Comparison of ENCODE assay signal across 1 cellular context in the genomic region with DNA sequence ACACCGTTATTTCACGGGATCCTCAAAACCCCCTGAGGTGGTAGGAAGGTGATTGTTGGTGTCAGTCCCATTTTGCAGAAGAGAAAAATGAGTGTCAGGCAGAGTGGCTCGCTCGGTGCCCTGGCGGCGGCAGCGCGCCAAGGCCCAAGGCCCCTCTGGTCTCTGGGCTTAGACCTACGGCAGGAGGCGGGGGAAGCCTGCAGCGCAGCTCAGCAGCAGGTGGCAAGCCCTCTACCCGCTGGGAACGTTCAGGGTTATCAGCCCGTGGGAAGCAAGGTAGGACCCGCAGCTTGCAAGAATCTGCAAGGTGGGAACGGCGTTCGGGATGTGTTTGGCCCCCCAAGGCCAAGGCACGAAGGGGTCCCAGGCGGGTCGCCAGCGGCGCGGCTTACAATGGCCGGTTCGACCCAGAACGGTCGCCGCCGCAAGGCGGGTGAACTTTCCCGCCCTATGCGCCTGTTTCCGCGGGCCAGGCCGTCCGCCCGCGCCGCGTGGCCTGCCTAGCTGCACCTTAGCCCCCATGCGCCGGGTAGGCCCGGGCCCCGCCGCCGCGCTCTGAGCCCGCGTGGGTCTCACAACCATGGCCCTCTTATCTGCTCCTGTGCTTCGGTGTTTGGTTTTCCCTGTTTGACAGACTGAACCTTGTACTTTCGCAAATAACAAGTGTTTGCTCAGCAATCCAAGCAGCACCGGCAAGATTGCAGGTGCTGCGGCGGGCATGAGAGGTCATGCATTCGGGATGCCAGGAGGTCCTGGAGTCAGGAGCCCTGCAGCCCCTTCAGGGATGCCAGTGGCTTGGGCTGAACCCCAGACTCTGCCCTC.
TF ChIP-seq lines count a peak whose summit lies in the region.

No MANE protein-coding gene starts in this region.

TF ChIP-seq in HepG2, 621 proteins besides CTCF, POLR2A, EP300 and RAD21 (continues in another document):
- peak; percentile 96 for TF ChIP-seq FOXO1 (CRISPR knock-in tag; IDR thresholded peaks at IDR 0.05)
- peak; percentile 58 for TF ChIP-seq PRPF4 (IDR thresholded peaks at IDR 0.05; ENCODE audit: low read depth, low read length, poor library complexity, severe bottlenecking)
- peak; percentile 96 for TF ChIP-seq ZNF746 (CRISPR knock-in tag; IDR thresholded peaks at IDR 0.05)
- TF ChIP-seq ZBTB1 (CRISPR knock-in tag; IDR thresholded peaks at IDR 0.05; ENCODE audit: borderline replicate concordance), result no peak
- TF ChIP-seq MTF1 (CRISPR knock-in tag; IDR thresholded peaks at IDR 0.05), result no peak
- no peak for TF ChIP-seq ZNF660 (CRISPR knock-in tag; IDR thresholded peaks at IDR 0.05; ENCODE audit: borderline replicate concordance, low read depth)
- TF ChIP-seq ZNF816 (CRISPR knock-in tag; IDR thresholded peaks at IDR 0.05; ENCODE audit: borderline replicate concordance), result peak; percentile 97
- TF ChIP-seq ZNF205 (CRISPR knock-in tag; IDR thresholded peaks at IDR 0.05), result peak; percentile 95
- peak; percentile 88; the same call in 1 of the 2 replicates for TF ChIP-seq SRY (CRISPR knock-in tag; IDR thresholded peaks at IDR 0.05)
- TF ChIP-seq ZNF292 (CRISPR knock-in tag; IDR thresholded peaks at IDR 0.05; ENCODE audit: borderline replicate concordance, low read depth), result peak; percentile 90
- no peak for TF ChIP-seq KDM5A (IDR thresholded peaks at IDR 0.05; ENCODE audit: borderline replicate concordance, low read length)
- peak; percentile 97; the same call in 1 of the 2 replicates for TF ChIP-seq ZNF232 (CRISPR knock-in tag; IDR thresholded peaks at IDR 0.05; ENCODE audit: borderline replicate concordance)
- TF ChIP-seq ZNF230 (CRISPR knock-in tag; IDR thresholded peaks at IDR 0.05), result peak; percentile 97; the same call in 1 of the 2 replicates
- TF ChIP-seq CC2D1A (CRISPR knock-in tag; IDR thresholded peaks at IDR 0.05), result no peak
- no peak for TF ChIP-seq HDAC6 (IDR thresholded peaks at IDR 0.05; ENCODE audit: low read depth, low read length)
- TF ChIP-seq SALL2 (CRISPR knock-in tag; IDR thresholded peaks at IDR 0.05), result peak; percentile 83; the same call in 1 of the 2 replicates
- TF ChIP-seq TARDBP (CRISPR knock-in tag; IDR thresholded peaks at IDR 0.05), result peak; percentile 98
- TF ChIP-seq, protein P1, sequence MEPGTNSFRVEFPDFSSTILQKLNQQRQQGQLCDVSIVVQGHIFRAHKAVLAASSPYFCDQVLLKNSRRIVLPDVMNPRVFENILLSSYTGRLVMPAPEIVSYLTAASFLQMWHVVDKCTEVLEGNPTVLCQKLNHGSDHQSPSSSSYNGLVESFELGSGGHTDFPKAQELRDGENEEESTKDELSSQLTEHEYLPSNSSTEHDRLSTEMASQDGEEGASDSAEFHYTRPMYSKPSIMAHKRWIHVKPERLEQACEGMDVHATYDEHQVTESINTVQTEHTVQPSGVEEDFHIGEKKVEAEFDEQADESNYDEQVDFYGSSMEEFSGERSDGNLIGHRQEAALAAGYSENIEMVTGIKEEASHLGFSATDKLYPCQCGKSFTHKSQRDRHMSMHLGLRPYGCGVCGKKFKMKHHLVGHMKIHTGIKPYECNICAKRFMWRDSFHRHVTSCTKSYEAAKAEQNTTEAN (CRISPR knock-in tag; conservative IDR thresholded peaks at IDR 0.05), result 0 out of 2 replicates have a peak, but pooled peaks have one; percentile 78
- peak; percentile 83 for TF ChIP-seq ZNF773 (CRISPR knock-in tag; IDR thresholded peaks at IDR 0.05; ENCODE audit: borderline replicate concordance)
- TF ChIP-seq SOX5 (CRISPR knock-in tag; IDR thresholded peaks at IDR 0.05; ENCODE audit: borderline replicate concordance), result peak; percentile 92
- TF ChIP-seq ZKSCAN8 (CRISPR knock-in tag; IDR thresholded peaks at IDR 0.05; ENCODE audit: borderline replicate concordance), result peak; percentile 94
- TF ChIP-seq, protein P2, sequence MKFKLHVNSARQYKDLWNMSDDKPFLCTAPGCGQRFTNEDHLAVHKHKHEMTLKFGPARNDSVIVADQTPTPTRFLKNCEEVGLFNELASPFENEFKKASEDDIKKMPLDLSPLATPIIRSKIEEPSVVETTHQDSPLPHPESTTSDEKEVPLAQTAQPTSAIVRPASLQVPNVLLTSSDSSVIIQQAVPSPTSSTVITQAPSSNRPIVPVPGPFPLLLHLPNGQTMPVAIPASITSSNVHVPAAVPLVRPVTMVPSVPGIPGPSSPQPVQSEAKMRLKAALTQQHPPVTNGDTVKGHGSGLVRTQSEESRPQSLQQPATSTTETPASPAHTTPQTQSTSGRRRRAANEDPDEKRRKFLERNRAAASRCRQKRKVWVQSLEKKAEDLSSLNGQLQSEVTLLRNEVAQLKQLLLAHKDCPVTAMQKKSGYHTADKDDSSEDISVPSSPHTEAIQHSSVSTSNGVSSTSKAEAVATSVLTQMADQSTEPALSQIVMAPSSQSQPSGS (CRISPR knock-in tag; IDR thresholded peaks at IDR 0.05), result peak; percentile 77; the same call in 1 of the 2 replicates
- TF ChIP-seq ZFYVE20 (CRISPR knock-in tag; IDR thresholded peaks at IDR 0.05; ENCODE audit: borderline replicate concordance, low read depth), result no peak
- peak; percentile 80 for TF ChIP-seq NR2C2 (CRISPR knock-in tag; IDR thresholded peaks at IDR 0.05; ENCODE audit: borderline replicate concordance)
- peak; percentile 97 for TF ChIP-seq ZNF510 (CRISPR knock-in tag; IDR thresholded peaks at IDR 0.05; ENCODE audit: low read depth)
- peak; percentile 96 for TF ChIP-seq NFIB (CRISPR knock-in tag; IDR thresholded peaks at IDR 0.05; ENCODE audit: borderline replicate concordance)
- TF ChIP-seq, protein P3, sequence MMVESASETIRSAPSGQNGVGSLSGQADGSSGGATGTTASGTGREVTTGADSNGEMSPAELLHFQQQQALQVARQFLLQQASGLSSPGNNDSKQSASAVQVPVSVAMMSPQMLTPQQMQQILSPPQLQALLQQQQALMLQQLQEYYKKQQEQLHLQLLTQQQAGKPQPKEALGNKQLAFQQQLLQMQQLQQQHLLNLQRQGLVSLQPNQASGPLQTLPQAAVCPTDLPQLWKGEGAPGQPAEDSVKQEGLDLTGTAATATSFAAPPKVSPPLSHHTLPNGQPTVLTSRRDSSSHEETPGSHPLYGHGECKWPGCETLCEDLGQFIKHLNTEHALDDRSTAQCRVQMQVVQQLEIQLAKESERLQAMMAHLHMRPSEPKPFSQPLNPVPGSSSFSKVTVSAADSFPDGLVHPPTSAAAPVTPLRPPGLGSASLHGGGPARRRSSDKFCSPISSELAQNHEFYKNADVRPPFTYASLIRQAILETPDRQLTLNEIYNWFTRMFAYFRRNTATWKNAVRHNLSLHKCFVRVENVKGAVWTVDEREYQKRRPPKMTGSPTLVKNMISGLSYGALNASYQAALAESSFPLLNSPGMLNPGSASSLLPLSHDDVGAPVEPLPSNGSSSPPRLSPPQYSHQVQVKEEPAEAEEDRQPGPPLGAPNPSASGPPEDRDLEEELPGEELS (CRISPR knock-in tag; IDR thresholded peaks at IDR 0.05), result peak; percentile 92
- no peak for TF ChIP-seq ZNF484 (CRISPR knock-in tag; IDR thresholded peaks at IDR 0.05; ENCODE audit: borderline replicate concordance, low read depth)
- no peak for TF ChIP-seq ZMAT5 (CRISPR knock-in tag; IDR thresholded peaks at IDR 0.05; ENCODE audit: borderline replicate concordance, low read depth)
- peak; percentile 83 for TF ChIP-seq ZNF644 (CRISPR knock-in tag; IDR thresholded peaks at IDR 0.05; ENCODE audit: low read depth)
- TF ChIP-seq GLI4 (CRISPR knock-in tag; IDR thresholded peaks at IDR 0.05; ENCODE audit: borderline replicate concordance), result no peak
- TF ChIP-seq HMG20A (CRISPR knock-in tag; IDR thresholded peaks at IDR 0.05; ENCODE audit: borderline replicate concordance), result peak; percentile 97
- peak; percentile 100 for TF ChIP-seq ZNF121 (CRISPR knock-in tag; IDR thresholded peaks at IDR 0.05)
- peak; percentile 70; the same call in 1 of the 2 replicates for TF ChIP-seq YEATS2 (CRISPR knock-in tag; IDR thresholded peaks at IDR 0.05; ENCODE audit: borderline replicate concordance)
- TF ChIP-seq HMGA1 (CRISPR knock-in tag; conservative IDR thresholded peaks at IDR 0.05), result no peak
- peak; percentile 92 for TF ChIP-seq ZNF788 (CRISPR knock-in tag; IDR thresholded peaks at IDR 0.05; ENCODE audit: borderline replicate concordance)
- TF ChIP-seq ARNTL (CRISPR knock-in tag; IDR thresholded peaks at IDR 0.05), result peak; percentile 95
- no peak for TF ChIP-seq NR1H2 (CRISPR knock-in tag; IDR thresholded peaks at IDR 0.05; ENCODE audit: borderline replicate concordance, low read depth)
- TF ChIP-seq ZBTB10 (CRISPR knock-in tag; IDR thresholded peaks at IDR 0.05; ENCODE audit: borderline replicate concordance), result peak; percentile 79; the same call in 1 of the 2 replicates
- no peak for TF ChIP-seq ZNF512 (CRISPR knock-in tag; IDR thresholded peaks at IDR 0.05)
- TF ChIP-seq ZNF562 (CRISPR knock-in tag; IDR thresholded peaks at IDR 0.05; ENCODE audit: borderline replicate concordance), result peak; percentile 68; the same call in 1 of the 2 replicates
- TF ChIP-seq, protein P4, sequence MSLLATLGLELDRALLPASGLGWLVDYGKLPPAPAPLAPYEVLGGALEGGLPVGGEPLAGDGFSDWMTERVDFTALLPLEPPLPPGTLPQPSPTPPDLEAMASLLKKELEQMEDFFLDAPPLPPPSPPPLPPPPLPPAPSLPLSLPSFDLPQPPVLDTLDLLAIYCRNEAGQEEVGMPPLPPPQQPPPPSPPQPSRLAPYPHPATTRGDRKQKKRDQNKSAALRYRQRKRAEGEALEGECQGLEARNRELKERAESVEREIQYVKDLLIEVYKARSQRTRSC (CRISPR knock-in tag; IDR thresholded peaks at IDR 0.05; ENCODE audit: low read depth), result 0 out of 2 replicates have a peak, but pooled peaks have one; percentile 59
- peak; percentile 92 for TF ChIP-seq ZNF343 (CRISPR knock-in tag; IDR thresholded peaks at IDR 0.05)
- TF ChIP-seq DRAP1 (CRISPR knock-in tag; IDR thresholded peaks at IDR 0.05), result peak; percentile 67; the same call in 1 of the 2 replicates
- no peak for TF ChIP-seq ZNF432 (CRISPR knock-in tag; IDR thresholded peaks at IDR 0.05; ENCODE audit: borderline replicate concordance)
- TF ChIP-seq SMC3 (IDR thresholded peaks at IDR 0.05; ENCODE audit: low read length), result no peak
- no peak for TF ChIP-seq PBX3 (CRISPR knock-in tag; IDR thresholded peaks at IDR 0.05; ENCODE audit: borderline replicate concordance)
- TF ChIP-seq ZNF747 (CRISPR knock-in tag; IDR thresholded peaks at IDR 0.05; ENCODE audit: borderline replicate concordance), result peak; percentile 95; the same call in 1 of the 2 replicates
- TF ChIP-seq GZF1 (CRISPR knock-in tag; IDR thresholded peaks at IDR 0.05), result no peak
- peak; percentile 86 for TF ChIP-seq JUND (CRISPR knock-in tag; IDR thresholded peaks at IDR 0.05)
- TF ChIP-seq NFE2L1 (CRISPR knock-in tag; IDR thresholded peaks at IDR 0.05; ENCODE audit: borderline replicate concordance), result peak; percentile 46; the same call in 1 of the 2 replicates
- TF ChIP-seq SATB2 (CRISPR knock-in tag; IDR thresholded peaks at IDR 0.05), result peak; percentile 87; the same call in 1 of the 2 replicates
- TF ChIP-seq ZNF703 (CRISPR knock-in tag; IDR thresholded peaks at IDR 0.05; ENCODE audit: borderline replicate concordance), result peak; percentile 99
- no peak for TF ChIP-seq ATM (IDR thresholded peaks at IDR 0.05; ENCODE audit: borderline replicate concordance)
- TF ChIP-seq REPIN1 (CRISPR knock-in tag; IDR thresholded peaks at IDR 0.05; ENCODE audit: borderline replicate concordance, low read depth), result peak; percentile 97
